Comparison of ENCODE assay signal across 8 cellular contexts in the genomic region with DNA sequence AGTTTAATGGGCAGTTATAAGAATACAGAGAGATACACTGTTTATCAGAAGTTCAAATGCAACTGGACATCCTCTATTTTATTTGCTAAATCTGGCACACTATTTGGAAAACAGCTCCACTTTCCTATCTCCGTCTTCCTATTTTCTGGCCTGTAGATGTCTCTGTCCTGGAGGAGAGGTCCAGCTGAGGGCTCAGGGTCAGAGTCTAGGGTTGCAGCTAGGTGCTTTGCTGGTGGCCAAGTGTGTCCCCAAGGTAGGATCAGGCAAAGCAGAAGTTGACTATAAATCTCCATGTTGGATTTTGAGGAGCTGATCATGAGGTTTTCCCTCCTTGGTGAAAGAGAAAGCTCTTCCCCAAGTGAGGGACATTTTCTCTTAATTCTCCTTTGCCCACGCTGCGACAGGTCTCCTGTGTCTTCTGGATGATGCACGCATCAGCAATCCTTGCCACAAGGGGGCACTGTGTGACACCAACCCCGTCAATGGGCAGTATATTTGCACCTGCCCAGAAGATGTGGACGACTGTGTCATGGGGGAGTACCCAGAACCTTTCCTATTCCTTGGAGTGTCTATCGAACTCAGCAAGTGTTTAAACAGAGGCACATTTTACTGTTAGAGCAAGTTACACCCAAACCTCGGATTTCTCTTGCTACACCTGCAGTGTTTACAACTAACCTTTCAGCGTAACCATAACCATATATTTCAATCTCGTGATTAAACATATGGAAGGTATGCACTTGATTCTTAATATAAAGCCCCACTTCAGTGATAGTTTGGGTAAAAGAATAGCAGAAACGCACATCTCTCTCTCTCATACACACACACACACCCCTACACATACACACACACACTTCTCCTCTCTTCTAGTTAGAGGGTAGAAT.
DNase-seq lines count a peak whose midpoint lies in the region; ATAC-seq and TF ChIP-seq lines count a peak whose summit lies in the region.

No MANE protein-coding gene starts in this region.

- H3K4me3 ChIP-seq in SU-DHL-6 (ENCODE audit: insufficient read depth, low read length, poor library complexity, severe bottlenecking), result no peak overlapping the region
- H3K4me3 ChIP-seq in adipocyte (ENCODE audit: low read length), result no peak overlapping the region
- H3K4me3 ChIP-seq in iPS DF 6.9 (ENCODE audit: low read length), result no peak overlapping the region

- DNase-seq in D341Med (ENCODE audit: low spot score), result peak; percentile 66
- DNase-seq in adipocyte (ENCODE audit: low read depth), result peak; percentile 55
- peak; percentile 37 for DNase-seq in iPS DF 6.9 (ENCODE audit: low read depth, low spot score)
- peak; percentile 9 for DNase-seq in stimulated activated CD4-positive, alpha-beta T cell treated with anti-CD3 and anti-CD28 coated beads, Interleukin-2, amount 100 ng/mL, for 4 hours (ENCODE audit: low read depth)

- H3F3A ChIP-seq in SU-DHL-6 (ENCODE audit: insufficient read depth), result no peaks in the 10 kb centered on the region

- H3K4me2 ChIP-seq in SU-DHL-6 (ENCODE audit: low read depth, low read length, poor library complexity, severe bottlenecking), result no peak overlapping the region

- no peaks in the 10 kb centered on the region for H4K20me1 ChIP-seq in SU-DHL-6 (ENCODE audit: low read depth, low read length)

- H3K36me3 ChIP-seq in SU-DHL-6 (ENCODE audit: low read length) (no peaks in the 10 kb centered on the region), adipocyte (ENCODE audit: control insufficient read depth, insufficient read depth, low read length, severe bottlenecking) (no peaks in the 10 kb centered on the region), iPS DF 6.9 (ENCODE audit: control insufficient read depth, insufficient read depth, low read length) (no peaks in the 10 kb centered on the region)

- H3K9me3 ChIP-seq in SU-DHL-6 (ENCODE audit: insufficient read depth, low read length) (no peaks in the 10 kb centered on the region), adipocyte (ENCODE audit: control insufficient read depth, low read length) (no peaks in the 10 kb centered on the region), iPS DF 6.9 (ENCODE audit: control insufficient read depth, insufficient read depth, low read length) (no peaks in the 10 kb centered on the region)

- no peaks in the 10 kb centered on the region for H3K27me3 ChIP-seq in SU-DHL-6 (ENCODE audit: low read length)
- H3K27me3 ChIP-seq in adipocyte (replicated peaks; ENCODE audit: control insufficient read depth, insufficient read depth, low read length), result no peaks in the 10 kb centered on the region
- H3K27me3 ChIP-seq in iPS DF 6.9 (ENCODE audit: control insufficient read depth, insufficient read depth, low read length), result no peaks in the 10 kb centered on the region

- peak; percentile 92 for TF ChIP-seq CTCF in SU-DHL-6 (IDR thresholded peaks at IDR 0.05; ENCODE audit: insufficient read depth, low read length, poor library complexity, severe bottlenecking)

- H3K27ac ChIP-seq in SU-DHL-6 (ENCODE audit: low read depth, low read length) (no peak overlapping the region), iPS DF 6.9 (ENCODE audit: low read length) (no peak overlapping the region)

- no peak overlapping the region for H2AFZ ChIP-seq in SU-DHL-6 (ENCODE audit: low read depth, low read length, severe bottlenecking)

- H3K4me1 ChIP-seq in adipocyte (ENCODE audit: control insufficient read depth, insufficient read depth, low read length), result peaks cover 23% of the 10 kb centered on the region
- H3K4me1 ChIP-seq in iPS DF 6.9 (ENCODE audit: control insufficient read depth, insufficient read depth, low read length), result no peaks in the 10 kb centered on the region

- no peak overlapping the region for H3K9ac ChIP-seq in SU-DHL-6 (ENCODE audit: low read length)
- no peak overlapping the region for H3K9ac ChIP-seq in adipocyte (ENCODE audit: low read length)

- H3K9me2 ChIP-seq in SU-DHL-6 (replicated peaks; ENCODE audit: insufficient read depth, low read length), result no peaks in the 10 kb centered on the region

- no CpG with 5 or more reads among the region's 11 CpGs for WGBS in iPS DF 6.9 (ENCODE audit: insufficient coverage, insufficient read length)

- no peaks in the 10 kb centered on the region for H3K79me2 ChIP-seq in SU-DHL-6 (ENCODE audit: insufficient read depth, low read length)

- ATAC-seq in HG02885 (IDR thresholded peaks at IDR 0.05; ENCODE audit: poor library complexity, unreplicated experiment) (peak; percentile 58), GM18858 (IDR thresholded peaks at IDR 0.05; ENCODE audit: unreplicated experiment) (no peak), GM19328 (IDR thresholded peaks at IDR 0.05; ENCODE audit: unreplicated experiment) (no peak)

Comparison
In these comparisons a context has a peak if more than half of its experiments do, and no peak if none do; other contexts are left out.
1. DNase-seq: peak in every context shown above with its lines; median percentile 66 in D341Med; 55 in adipocyte; 37 in iPS DF 6.9; 9 in stimulated activated CD4-positive, alpha-beta T cell treated with anti-CD3 and anti-CD28 coated beads, Interleukin-2, amount 100 ng/mL, for 4 hours.